ENCODE assay signal across 8 cellular contexts in genomic region chr7:42940985-42941847, GRCh38. TPM values are rescaled to one million over a fixed set of nuclear protein-coding genes. Genes with fewer than 3 reads are reported as not detected.
DNase-seq lines count a peak whose midpoint lies in the region; ATAC-seq lines count a peak whose summit lies in the region.

No MANE protein-coding gene starts in this region.

- POLR2A ChIA-PET in activated CD4-positive, alpha-beta memory T cell treated with anti-CD3 and anti-CD28 coated beads, Interleukin-2, amount 10 ng/mL, durations not matched to agents 7 days and 5 days (lab: Charles Lee) = interaction anchor here (1.2 to 1.6 kb wide), 2 partner anchors 9 to 12 kb away, joined by 4 to 12 read pairs; partner anchors contain the start of genes MRPL32 and PSMA2

- no peaks in the 10 kb centered on the region for H3K79me1 ChIP-seq in mesendoderm (ENCODE audit: low read length)

- no peak overlapping the region for H3K27ac ChIP-seq in mesendoderm (ENCODE audit: low read depth, low read length)

- no peak overlapping the region for H3K27ac Mint-ChIP-seq in activated CD4-positive, alpha-beta memory T cell treated with anti-CD3 and anti-CD28 coated beads, Interleukin-2, amount 10 ng/mL, durations not matched to agents 7 days and 5 days

- peak overlapping the region; percentile 87 for H3K56ac ChIP-seq in mesendoderm (ENCODE audit: low read length)

- H3K4me2 ChIP-seq in mesendoderm (ENCODE audit: low read length) = no peak overlapping the region

- peak; percentile 44 for ATAC-seq in HG03342 (IDR thresholded peaks at IDR 0.05; ENCODE audit: unreplicated experiment)

- H3K23ac ChIP-seq in mesendoderm (ENCODE audit: low read length) = no peak overlapping the region

- no peak overlapping the region for H2BK120ac ChIP-seq in mesendoderm (ENCODE audit: low read depth, low read length)

- peaks cover 25% of the 10 kb centered on the region for H3K36me3 Mint-ChIP-seq in activated CD4-positive, alpha-beta memory T cell treated with anti-CD3 and anti-CD28 coated beads, Interleukin-2, amount 10 ng/mL, durations not matched to agents 7 days and 5 days (ENCODE audit: low read depth)

- no peak overlapping the region for H4K5ac ChIP-seq in mesendoderm (ENCODE audit: low read length)

- peak overlapping the region; percentile 83 for H2BK5ac ChIP-seq in mesendoderm (ENCODE audit: low read length)

- no peak overlapping the region for H3K4me3 Mint-ChIP-seq in activated CD4-positive, alpha-beta memory T cell treated with anti-CD3 and anti-CD28 coated beads, Interleukin-2, amount 10 ng/mL, durations not matched to agents 7 days and 5 days

- H3K4ac ChIP-seq in mesendoderm (ENCODE audit: low read depth, low read length) = no peak overlapping the region

- peak; percentile 69 for DNase-seq in SIG-M5 treated with dmso at 0.1 percent for 504 hours (lab: John Stamatoyannopoulos, UW; ENCODE audit: unreplicated experiment)
- DNase-seq in SIG-M5 (lab: John Stamatoyannopoulos, UW) = no peak
- DNase-seq in NCI-H748 treated with DMSO at 0.1 percent for 48 hours (lab: John Stamatoyannopoulos, UW) = peak; percentile 76
- peak; percentile 82 for DNase-seq in activated CD4-positive, alpha-beta memory T cell treated with anti-CD3 and anti-CD28 coated beads, Interleukin-2, amount 10 ng/mL, durations not matched to agents 7 days and 5 days
- peak; percentile 68 for DNase-seq in effector CD4-positive, alpha-beta T cell
- peak; percentile 89 for DNase-seq in mesendoderm
- DNase-seq in stimulated activated CD8-positive, alpha-beta memory T cell treated with anti-CD3 and anti-CD28 coated beads, Interleukin-2, amount 100 ng/mL, for 1 hour (ENCODE audit: low read depth in 2 of 2) = peak; percentile 38 to 55

- H3K9me3 Mint-ChIP-seq in activated CD4-positive, alpha-beta memory T cell treated with anti-CD3 and anti-CD28 coated beads, Interleukin-2, amount 10 ng/mL, durations not matched to agents 7 days and 5 days = no peaks in the 10 kb centered on the region

- no peak overlapping the region for H2BK15ac ChIP-seq in mesendoderm (replicated peaks; ENCODE audit: low read depth)

- no peaks in the 10 kb centered on the region for H3K4me1 ChIP-seq in mesendoderm (ENCODE audit: control insufficient read depth, low read depth, low read length)

- H3K9ac ChIP-seq in mesendoderm (ENCODE audit: low read length) = peak overlapping the region; percentile 69

- peak overlapping the region; percentile 79 for H2AK5ac ChIP-seq in mesendoderm (ENCODE audit: low read length)

- H3K4me3 ChIP-seq in mesendoderm (ENCODE audit: low read length) = no peak overlapping the region

- no peak overlapping the region for H4K8ac ChIP-seq in mesendoderm (ENCODE audit: low read depth, low read length)

- H3K4me1 Mint-ChIP-seq in activated CD4-positive, alpha-beta memory T cell treated with anti-CD3 and anti-CD28 coated beads, Interleukin-2, amount 10 ng/mL, durations not matched to agents 7 days and 5 days = peaks cover 24% of the 10 kb centered on the region

- no peaks in the 10 kb centered on the region for H3K79me2 ChIP-seq in mesendoderm (ENCODE audit: control insufficient read depth, insufficient read depth, low read length)

- no peaks in the 10 kb centered on the region for H3K36me3 ChIP-seq in mesendoderm (ENCODE audit: control insufficient read depth, insufficient read depth, low read length)

- CTCF ChIA-PET in activated CD4-positive, alpha-beta memory T cell treated with anti-CD3 and anti-CD28 coated beads, Interleukin-2, amount 10 ng/mL, durations not matched to agents 7 days and 5 days (lab: Charles Lee) = interaction anchor here (0.7 to 3.1 kb wide), 11 partner anchors 9 to 897 kb away, joined by 3 to 28 read pairs (median 4); partner anchors contain the start of genes MRPL32 and PSMA2

- WGBS in mesendoderm (ENCODE audit: extremely low coverage, insufficient coverage, low lambda C conversion rate) = no CpG with 5 or more reads among the region's 13 CpGs

- H3K27me3 Mint-ChIP-seq in activated CD4-positive, alpha-beta memory T cell treated with anti-CD3 and anti-CD28 coated beads, Interleukin-2, amount 10 ng/mL, durations not matched to agents 7 days and 5 days = no peaks in the 10 kb centered on the region

- no peaks in the 10 kb centered on the region for H3K27me3 ChIP-seq in mesendoderm (ENCODE audit: insufficient read depth, low read length, poor library complexity)

- H3K18ac ChIP-seq in mesendoderm (ENCODE audit: low read length) = peak overlapping the region; percentile 75

RNA-seq across cellular contexts. Expression of gene MRPL32, which starts 9.0 kb away (rescaled TPM):
- 10 to 100 TPM; 47.2 to 47.4 TPM for total RNA-seq in activated CD4-positive, alpha-beta memory T cell treated with anti-CD3 and anti-CD28 coated beads, Interleukin-2, amount 10 ng/mL, durations not matched to agents 7 days and 5 days
- 146 TPM for polyA plus RNA-seq in mesendoderm (2013, experiment 1 of 2)
- polyA plus RNA-seq in mesendoderm (2013, experiment 2 of 2) = 197 TPM

RNA-seq across cellular contexts. Expression of gene PSMA2, which starts 9.2 kb away (rescaled TPM):
- 100 to 1,000 TPM; 132 to 133 TPM for total RNA-seq in activated CD4-positive, alpha-beta memory T cell treated with anti-CD3 and anti-CD28 coated beads, Interleukin-2, amount 10 ng/mL, durations not matched to agents 7 days and 5 days
- polyA plus RNA-seq in mesendoderm (2013, experiment 1 of 2) = 351 TPM
- polyA plus RNA-seq in mesendoderm (2013, experiment 2 of 2) = 360 TPM

RNA-seq across cellular contexts. Expression of gene C7orf25, which starts 29.3 kb away (rescaled TPM):
- total RNA-seq in activated CD4-positive, alpha-beta memory T cell treated with anti-CD3 and anti-CD28 coated beads, Interleukin-2, amount 10 ng/mL, durations not matched to agents 7 days and 5 days = 1 to 10 TPM; 2.4 to 5.3 TPM
- polyA plus RNA-seq in mesendoderm (2013, experiment 1 of 2) = 3.9 TPM
- polyA plus RNA-seq in mesendoderm (2013, experiment 2 of 2) = 3.9 TPM
